Comparison of ENCODE assay signal across 10 cellular contexts in genomic region chr14:49860988-49861387, GRCh38. TPM values are rescaled to one million over a fixed set of nuclear protein-coding genes. Genes with fewer than 3 reads are reported as not detected.
DNase-seq lines count a peak whose midpoint lies in the region; ATAC-seq and TF ChIP-seq lines count a peak whose summit lies in the region.
"Had no signal": no experiment of that assay in that cellular context is flagged by ENCODE, and none has a peak within 500 bp of the region (broad histone marks: within the 10 kb centered on the region; RNA-seq: fewer than 3 reads in every experiment).

No MANE protein-coding gene starts in this region.

- H3K4me3 ChIP-seq in RWPE2 (ENCODE audit: severe bottlenecking) = peak overlapping the region; percentile 46
- peak overlapping the region; percentile 66 for H3K4me3 ChIP-seq in hepatocyte
- peak overlapping the region in 2 of 3 donors; percentile 91 to 95 for H3K4me3 ChIP-seq in skeletal muscle tissue (ENCODE audit: low read length in 3 of 3)

- H4K20me1 ChIP-seq in hepatocyte (ENCODE audit: insufficient read depth, poor library complexity, severe bottlenecking) = no peaks in the 10 kb centered on the region

- intact Hi-C loops in natural killer cell (cut with micrococcal nuclease) = loop anchor here (5.0 kb wide), 1 partner anchor 371 kb away; the partner anchor contains the start of gene SOS2

- H3K27me3 ChIP-seq in RWPE2 (ENCODE audit: insufficient read depth, poor library complexity, severe bottlenecking) = no peaks in the 10 kb centered on the region
- no peaks in the 10 kb centered on the region for H3K27me3 ChIP-seq in hepatocyte
- H3K27me3 ChIP-seq in skeletal muscle tissue (ENCODE audit: control insufficient read depth in 3 of 3, insufficient read depth in 3 of 3, low read length in 3 of 3) = no peaks in the 10 kb centered on the region

- H3K4me1 ChIP-seq in RWPE2 (ENCODE audit: insufficient read depth, poor library complexity, severe bottlenecking) = peaks cover 4% of the 10 kb centered on the region
- peaks cover 11% of the 10 kb centered on the region for H3K4me1 ChIP-seq in hepatocyte (ENCODE audit: insufficient read depth)
- peaks cover 18 to 20% (median 19%) of the 10 kb centered on the region in 3 donors for H3K4me1 ChIP-seq in skeletal muscle tissue (ENCODE audit: control insufficient read depth in 3 of 3, insufficient read depth in 3 of 3, low read length in 3 of 3)

- peaks cover 7% of the 10 kb centered on the region for H3K36me3 Mint-ChIP-seq in natural killer cell
- peaks cover 0 to 7% (median 5%) of the 10 kb centered on the region in 3 donors for H3K36me3 Mint-ChIP-seq in naive thymus-derived CD8-positive, alpha-beta T cell

- WGBS in hepatocyte (ENCODE audit: low lambda C conversion rate, missing lambda C conversion rate) = 73% methylated on average over 1 of the region's 1 CpG

- H3K9me3 Mint-ChIP-seq in natural killer cell = peaks cover 0 to 2% of the 10 kb centered on the region in 2 donors
- peaks cover 0 to 9% (median 0%) of the 10 kb centered on the region in 9 donors for H3K9me3 Mint-ChIP-seq in naive thymus-derived CD8-positive, alpha-beta T cell
- H3K9me3 Mint-ChIP-seq: activated naive CD4-positive, alpha-beta T cell treated with anti-CD3 and anti-CD28 coated beads, Interleukin-2, amount 10 ng/mL, durations not matched to agents 7 days and 5 days had no signal

- H3K4me2 ChIP-seq in hepatocyte = peak overlapping the region; percentile 74

- no peaks in the 10 kb centered on the region for H3K36me3 ChIP-seq in RWPE2 (ENCODE audit: low read depth)
- H3K36me3 ChIP-seq in hepatocyte (replicated peaks; ENCODE audit: insufficient read depth, low read depth) = no peaks in the 10 kb centered on the region
- peaks cover 0 to 2% (median 0%) of the 10 kb centered on the region in 3 donors for H3K36me3 ChIP-seq in skeletal muscle tissue (ENCODE audit: control insufficient read depth in 3 of 3, insufficient read depth in 3 of 3, low read length in 3 of 3)

- H3K4me3 Mint-ChIP-seq in natural killer cell = no peak overlapping the region
- no peak overlapping the region for H3K4me3 Mint-ChIP-seq in naive thymus-derived CD8-positive, alpha-beta T cell
- H3K4me3 Mint-ChIP-seq: T-helper 17 cell had no signal

- H3K79me2 ChIP-seq in hepatocyte = peaks cover 8% of the 10 kb centered on the region

- ATAC-seq in RWPE2 (ENCODE audit: low read depth) (no peak), natural killer cell (no peak)
- no peak for ATAC-seq in naive thymus-derived CD8-positive, alpha-beta T cell

- H2AFZ ChIP-seq in hepatocyte = peak overlapping the region; percentile 90

- DNase-seq in ELR (ENCODE audit: low read depth) (peak; percentile 6), RWPE2 (ENCODE audit: low spot score) (no peak), hepatocyte (ENCODE audit: low spot score) (no peak), natural killer cell (no peak), NCI-H2029 (lab: John Stamatoyannopoulos, UW) (no peak), HuH-7 (ENCODE audit: low spot score) (no peak)
- DNase-seq in naive thymus-derived CD8-positive, alpha-beta T cell = no peak

- H3K9me3 ChIP-seq in RWPE2 (ENCODE audit: severe bottlenecking) (no peaks in the 10 kb centered on the region), hepatocyte (ENCODE audit: low read depth) (no peaks in the 10 kb centered on the region), skeletal muscle tissue (ENCODE audit: control insufficient read depth in 3 of 3, low read length in 3 of 3) (no peaks in the 10 kb centered on the region)

- H3K27me3 Mint-ChIP-seq in natural killer cell (ENCODE audit: low read depth in 2 of 2) = peaks cover 5 to 10% of the 10 kb centered on the region in 2 donors
- peaks cover 0 to 8% (median 0%) of the 10 kb centered on the region in 5 donors for H3K27me3 Mint-ChIP-seq in naive thymus-derived CD8-positive, alpha-beta T cell

- H3K9ac ChIP-seq in skeletal muscle tissue (ENCODE audit: low read depth in 1 of 3, low read length in 3 of 3) = peak overlapping the region; percentile 73 to 91 (median 90)

- no peaks in the 10 kb centered on the region for H3K4me1 Mint-ChIP-seq in natural killer cell
- H3K4me1 Mint-ChIP-seq in naive thymus-derived CD8-positive, alpha-beta T cell = peaks cover 0 to 27% (median 15%) of the 10 kb centered on the region in 4 donors

- H3K9me2 ChIP-seq in hepatocyte (replicated peaks; ENCODE audit: insufficient read depth) = no peaks in the 10 kb centered on the region

- no peak for TF ChIP-seq CTCF in RWPE2 (IDR thresholded peaks at IDR 0.05; ENCODE audit: poor library complexity, severe bottlenecking)
- TF ChIP-seq CTCF in hepatocyte (IDR thresholded peaks at IDR 0.05; ENCODE audit: poor library complexity) = no peak
- TF ChIP-seq CTCF in natural killer cell (IDR thresholded peaks at IDR 0.05) = no peak

- H3K27ac Mint-ChIP-seq in natural killer cell = no peak overlapping the region
- no peak overlapping the region for H3K27ac Mint-ChIP-seq in naive thymus-derived CD8-positive, alpha-beta T cell
- H3K27ac Mint-ChIP-seq: T-helper 17 cell had no signal

- POLR2A ChIA-PET in naive thymus-derived CD8-positive, alpha-beta T cell (lab: Charles Lee) = interaction anchor here (0.6 to 7.2 kb wide), 21 partner anchors 8 to 368 kb away, joined by 3 to 119 read pairs (median 31); partner anchors contain the start of genes ARF6, DNAAF2, KLHDC1 and KLHDC2

- H3K27ac ChIP-seq in RWPE2 (ENCODE audit: poor library complexity, severe bottlenecking) = peak overlapping the region; percentile 90
- H3K27ac ChIP-seq in hepatocyte = peak overlapping the region; percentile 99
- peak overlapping the region; percentile 94 for H3K27ac ChIP-seq in skeletal muscle tissue (ENCODE audit: low read depth, low read length)

RNA-seq across cellular contexts. Expression of gene NEMF, which starts 8.4 kb away (rescaled TPM):
- total RNA-seq in hepatocyte = 34.0 and 62.9 TPM in 2 replicates
- polyA plus RNA-seq in hepatocyte = 49.5 and 69.9 TPM in 2 replicates
- 46.4 TPM for total RNA-seq in skeletal muscle tissue
- total RNA-seq in natural killer cell = 100 to 1,000 TPM; 120 to 126 (median 122) TPM
- 100 to 1,000 TPM; 121 to 122 TPM for total RNA-seq in naive thymus-derived CD8-positive, alpha-beta T cell
- polyA plus RNA-seq in naive thymus-derived CD8-positive, alpha-beta T cell = 10 to 100 TPM; 39.6 to 46.1 (median 43.5) TPM

RNA-seq across cellular contexts. Expression of gene ARF6, which starts 31.9 kb away (rescaled TPM):
- total RNA-seq in hepatocyte = 64.8 and 67.6 TPM in 2 replicates
- polyA plus RNA-seq in hepatocyte = 52.1 and 53.9 TPM in 2 replicates
- 24.5 TPM for total RNA-seq in skeletal muscle tissue
- total RNA-seq in natural killer cell = 100 to 1,000 TPM; 124 to 132 (median 128) TPM
- 10 to 100 TPM; 83.9 TPM for total RNA-seq in naive thymus-derived CD8-positive, alpha-beta T cell
- polyA plus RNA-seq in naive thymus-derived CD8-positive, alpha-beta T cell = 100 to 1,000 TPM in 1 of 3 donors, 10 to 100 TPM in 2; 74.6 to 100 (median 97.6) TPM
